In genomic region chr19:35852029-35852780, GRCh38 we compare ENCODE assay signal across 26 cellular contexts. TPM values are rescaled to one million over a fixed set of nuclear protein-coding genes. Genes with fewer than 3 reads are reported as not detected.
DNase-seq lines count a peak whose midpoint lies in the region; ATAC-seq, FAIRE-seq and TF ChIP-seq lines count a peak whose summit lies in the region.
"Had no signal": no experiment of that assay in that cellular context is flagged by ENCODE, and none has a peak within 500 bp of the region (broad histone marks: within the 10 kb centered on the region; RNA-seq: fewer than 3 reads in every experiment).

NPHS1 (minus strand) TSS chr19:35852504; CDS start chr19:35851837, 667 bp downstream.

- H3K36me3 Mint-ChIP-seq in glutamatergic neuron (ENCODE audit: unreplicated experiment), result no peaks in the 10 kb centered on the region
- H3K36me3 Mint-ChIP-seq: stimulated activated naive B cell treated with anti-CD40 and anti-IgM and Interleukin-4, amounts not matched to agents 10 μg/mL and 1 μg/mL and 100 μg/mL, for 72 hours had no signal

- no peak for TF ChIP-seq POLR2A in stomach (IDR thresholded peaks at IDR 0.05)
- no peak for TF ChIP-seq POLR2A in adrenal gland (IDR thresholded peaks at IDR 0.05)

- H3K27ac ChIP-seq in pancreas (peak within 1 kb of the TSS; percentile 19 to 79 (median 69)), stomach (no peak within 1 kb of the TSS), adrenal gland (no peak within 1 kb of the TSS)
- H3K27ac ChIP-seq: 22Rv1, tibial nerve had no signal

- TF ChIP-seq EP300 in stomach (IDR thresholded peaks at IDR 0.05), result no peak

- H3K4me1 Mint-ChIP-seq in glutamatergic neuron (ENCODE audit: low read depth, unreplicated experiment), result peaks cover 28% of the 10 kb centered on the region

- H3K9me3 Mint-ChIP-seq in glutamatergic neuron (ENCODE audit: unreplicated experiment), result peaks cover 15% of the 10 kb centered on the region
- H3K9me3 Mint-ChIP-seq: activated T-helper 1 cell treated with anti-CD3 and anti-CD28 coated beads, Interleukin-12 subunit alpha, Interleukin-12 subunit beta, Interleukin-2, Interleukin-4 antibody, amounts not matched to agents 30 ng/mL and 10 ng/mL and 1 ng/mL, durations not matched to agents 14 hours and 24 hours and 36 hours; dendritic cell treated with granulocyte-macrophage colony-stimulating factor and Interleukin-4, amounts not matched to agents 40 ng/mL and 50 ng/mL, for 4 days; stimulated activated naive B cell treated with anti-CD40 and anti-IgM and Interleukin-4, amounts not matched to agents 10 μg/mL and 1 μg/mL and 100 μg/mL, for 72 hours had no signal

- peaks cover 13% of the 10 kb centered on the region for H3K27me3 Mint-ChIP-seq in glutamatergic neuron (ENCODE audit: unreplicated experiment)

- DNase-seq in DMS 273 (lab: John Stamatoyannopoulos, UW; ENCODE audit: unreplicated experiment) (peak; percentile 53), DMS 273 treated with DMSO at 0.1 percent for 48 hours (lab: John Stamatoyannopoulos, UW) (no peak), NT2/D1 (ENCODE audit: low read depth, low spot score) (no peak), glutamatergic neuron (no peak), pancreas (peak in 3 of 6 donors; percentile 42 to 64 (median 53)), GM13976 (ENCODE audit: low spot score) (no peak), stomach (no peak), adrenal gland (no peak)
- DNase-seq: activated CD4-positive, CD25-positive, alpha-beta regulatory T cell treated with anti-CD3 and anti-CD28 coated beads, Interleukin-2, amount 50 U/mL, for 72 hours; BE2C; Caco-2; GOT3; left cardiac atrium; NCI-H1417; RPMI8226; stimulated activated naive B cell treated with anti-CD40 and anti-IgM and Interleukin-4, amounts not matched to agents 10 μg/mL and 1 μg/mL and 100 μg/mL, for 72 hours had no signal

- intact Hi-C loops in pancreas (cut with DNase I) (no loop called here), stomach (cut with DNase I; ENCODE audit: low total_unique reads) (no loop called here), adrenal gland (cut with DNase I) (no loop called here)

- H3K27ac Mint-ChIP-seq in glutamatergic neuron (ENCODE audit: unreplicated experiment), result peak within 1 kb of the TSS; percentile 73
- H3K27ac Mint-ChIP-seq: activated T-helper 1 cell treated with anti-CD3 and anti-CD28 coated beads, Interleukin-12 subunit alpha, Interleukin-12 subunit beta, Interleukin-2, Interleukin-4 antibody, amounts not matched to agents 30 ng/mL and 10 ng/mL and 1 ng/mL, durations not matched to agents 14 hours and 24 hours and 36 hours; dendritic cell treated with granulocyte-macrophage colony-stimulating factor and Interleukin-4, amounts not matched to agents 40 ng/mL and 50 ng/mL, for 4 days; stimulated activated naive B cell treated with anti-CD40 and anti-IgM and Interleukin-4, amounts not matched to agents 10 μg/mL and 1 μg/mL and 100 μg/mL, for 72 hours had no signal

- in situ Hi-C loops in GM13976 (cut with MboI; ENCODE audit: low sequenced_read_pairs, unreplicated experiment), result no loop called here

- TF ChIP-seq CTCF in glutamatergic neuron (IDR thresholded peaks at IDR 0.05; ENCODE audit: partially characterized antibody, unreplicated experiment) (no peak), pancreas (IDR thresholded peaks at IDR 0.05) (no peak), GM13976 (IDR thresholded peaks at IDR 0.05; ENCODE audit: borderline replicate concordance, control extremely low read depth, extremely low read depth, insufficient read depth, missing control alignments) (no peak), stomach (IDR thresholded peaks at IDR 0.05) (no peak), adrenal gland (IDR thresholded peaks at IDR 0.05) (no peak)

- H3K4me3 Mint-ChIP-seq in glutamatergic neuron (ENCODE audit: unreplicated experiment), result peak within 1 kb of the TSS; percentile 48
- H3K4me3 Mint-ChIP-seq: activated T-helper 1 cell treated with anti-CD3 and anti-CD28 coated beads, Interleukin-12 subunit alpha, Interleukin-12 subunit beta, Interleukin-2, Interleukin-4 antibody, amounts not matched to agents 30 ng/mL and 10 ng/mL and 1 ng/mL, durations not matched to agents 14 hours and 24 hours and 36 hours; dendritic cell treated with granulocyte-macrophage colony-stimulating factor and Interleukin-4, amounts not matched to agents 40 ng/mL and 50 ng/mL, for 4 days; stimulated activated naive B cell treated with anti-CD40 and anti-IgM and Interleukin-4, amounts not matched to agents 10 μg/mL and 1 μg/mL and 100 μg/mL, for 72 hours had no signal

- peak within 1 kb of the TSS; percentile 43 for H3K9ac ChIP-seq in NT2/D1 (ENCODE audit: insufficient read length, low read depth)

- peak in 2 of 4 donors; percentile 7 to 10 for ATAC-seq in pancreas
- ATAC-seq: left cardiac atrium; sciatic nerve; stimulated activated naive B cell treated with anti-CD40 and anti-IgM and Interleukin-4, amounts not matched to agents 10 μg/mL and 1 μg/mL and 100 μg/mL, for 72 hours had no signal

- H3K36me3 ChIP-seq in NT2/D1 (ENCODE audit: insufficient read depth, insufficient read length, low read length), result no peaks in the 10 kb centered on the region
- H3K36me3 ChIP-seq in pancreas, result no peaks in the 10 kb centered on the region
- no peaks in the 10 kb centered on the region for H3K36me3 ChIP-seq in stomach
- H3K36me3 ChIP-seq in adrenal gland (replicated peaks in 1 of 2), result no peaks in the 10 kb centered on the region
- H3K36me3 ChIP-seq: BE2C, tibial nerve had no signal

- 33 to 45% methylated on average over 9 of the region's 9 CpGs for WGBS in pancreas, 2 donors
- WGBS in stomach, 5 donors, result 53 to 71% (median 67%) methylated on average over 9 of the region's 9 CpGs
- 55 to 73% (median 63%) methylated on average over 8 to 9 of the region's 9 CpGs for WGBS in adrenal gland, 4 donors

- H3K9me3 ChIP-seq in NT2/D1 (ENCODE audit: insufficient read depth, low read length) (no peaks in the 10 kb centered on the region), pancreas (no peaks in the 10 kb centered on the region), stomach (no peaks in the 10 kb centered on the region), adrenal gland (replicated peaks in 1 of 3) (no peaks in the 10 kb centered on the region)
- H3K9me3 ChIP-seq: BE2C, Caco-2, tibial nerve had no signal

- H3K4me3 ChIP-seq in NT2/D1 (ENCODE audit: insufficient read length, low read depth), result no peak within 1 kb of the TSS
- peak within 1 kb of the TSS; percentile 26 to 42 (median 37) for H3K4me3 ChIP-seq in pancreas
- H3K4me3 ChIP-seq in stomach, result no peak within 1 kb of the TSS
- no peak within 1 kb of the TSS for H3K4me3 ChIP-seq in adrenal gland
- H3K4me3 ChIP-seq: tibial nerve had no signal

- H3K4me1 ChIP-seq in NT2/D1 (ENCODE audit: insufficient read depth, insufficient read length) (peaks cover 4% of the 10 kb centered on the region), pancreas (peaks cover 0 to 19% (median 12%) of the 10 kb centered on the region in 3 donors), stomach (peaks cover 14 to 16% (median 15%) of the 10 kb centered on the region in 4 donors), adrenal gland (replicated peaks in 1 of 2) (peaks cover 0 to 7% of the 10 kb centered on the region in 2 donors)
- H3K4me1 ChIP-seq: BE2C had no signal

- H3K27me3 ChIP-seq in NT2/D1 (ENCODE audit: insufficient read depth, insufficient read length) (peaks cover 50% of the 10 kb centered on the region), pancreas (no peaks in the 10 kb centered on the region), stomach (peaks cover 12 to 100% (median 66%) of the 10 kb centered on the region in 3 donors), adrenal gland (peaks cover 67% of the 10 kb centered on the region)
- H3K27me3 ChIP-seq: BE2C had no signal

- FAIRE-seq in pancreas (lab: Jason Lieb, UNC), result no peak
- FAIRE-seq: bronchial epithelial cell had no signal

RNA-seq across cellular contexts. Expression of gene NPHS1, which starts in this region (rescaled TPM):
- 4.7 TPM for total RNA-seq in glutamatergic neuron (ENCODE audit: unreplicated experiment)
- total RNA-seq in pancreas, result 10 to 100 TPM; 11.5 to 21.3 (median 15.1) TPM
- polyA plus RNA-seq in pancreas, result 10 to 100 TPM; 17.1 to 32.3 TPM
- total RNA-seq in stomach, result 10 to 100 TPM in 1 of 5 donors, 1 to 10 TPM in 1, under 1 TPM in 1, not detected in 2; 0.37 to 17.9 (median 5.4) TPM
- polyA plus RNA-seq in stomach, result under 1 TPM; 0.10 to 0.61 (median 0.25) TPM
- under 1 TPM in 1 of 8 donors, not detected in 7; 0.31 TPM for total RNA-seq in adrenal gland
- polyA plus RNA-seq in adrenal gland, result not detected
- total RNA-seq: activated CD8-positive, alpha-beta memory T cell treated with anti-CD3 and anti-CD28 coated beads for 36 hours; bronchial epithelial cell; Caco-2; fibroblast of villous mesenchyme; left cardiac atrium; mononuclear cell; osteoblast; sciatic nerve; tibial nerve had no signal

Comparison
In these comparisons a context has a peak if more than half of its experiments do, and no peak if none do; other contexts are left out.
1. RNA of gene NPHS1 (polyA plus RNA-seq): 17.1 to 32.3 TPM in pancreas; 0.10 to 0.61 TPM in stomach and not detected in adrenal gland; every median in the first group is over 10 times any median in the second.
2. H3K4me3 ChIP-seq: peak in pancreas (4 of 4); none in NT2/D1 (single experiment), stomach (0 of 4) and adrenal gland (0 of 4).
3. H3K27ac ChIP-seq: peak in pancreas (4 of 4); none in stomach (0 of 5) and adrenal gland (0 of 5).